In the genomic region with DNA sequence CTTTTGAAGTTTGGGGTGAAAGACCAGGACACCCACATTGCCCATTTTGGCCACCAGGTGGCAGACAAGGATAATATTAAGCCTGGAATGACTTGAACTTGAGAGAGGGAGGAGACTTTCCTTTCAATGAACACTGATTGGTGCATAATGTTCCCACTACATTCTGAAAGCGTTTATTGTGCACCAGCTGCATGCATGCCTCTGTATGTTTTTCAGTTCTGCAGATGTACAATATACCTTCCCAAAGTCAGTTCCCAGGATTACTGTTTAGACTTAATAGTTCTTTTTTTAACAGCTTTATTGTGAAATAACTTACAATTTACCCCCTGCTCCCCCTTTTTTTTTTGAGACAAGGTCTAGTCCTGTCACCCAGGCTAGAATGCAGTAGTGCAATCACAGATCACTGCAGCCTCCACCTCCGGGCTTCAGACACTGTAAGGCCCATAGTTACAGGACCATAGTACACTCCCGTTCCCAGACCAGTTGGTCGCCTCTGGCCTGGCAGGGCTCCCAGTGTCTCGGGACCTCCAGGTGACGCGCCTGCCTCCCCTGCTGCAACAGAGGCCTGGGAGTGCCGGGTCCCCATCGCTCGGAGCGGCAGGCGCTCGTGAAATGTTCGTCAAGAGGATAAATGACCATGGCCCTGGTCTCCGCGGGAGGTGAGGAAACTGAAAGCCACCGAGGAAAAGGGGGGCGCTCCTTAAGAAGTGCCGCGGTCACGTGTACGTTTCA, we compare ENCODE assay signal across 1 cellular context.
A peak's percentile ranks its signal among the peaks of the same experiment; 100 is the strongest.
TF ChIP-seq lines count a peak whose summit lies in the region.

No MANE protein-coding gene starts in this region.

TF ChIP-seq in K562, 482 proteins besides CTCF, POLR2A, EP300 and RAD21 (continued from another document and continues in another):
- TF ChIP-seq, protein P1, sequence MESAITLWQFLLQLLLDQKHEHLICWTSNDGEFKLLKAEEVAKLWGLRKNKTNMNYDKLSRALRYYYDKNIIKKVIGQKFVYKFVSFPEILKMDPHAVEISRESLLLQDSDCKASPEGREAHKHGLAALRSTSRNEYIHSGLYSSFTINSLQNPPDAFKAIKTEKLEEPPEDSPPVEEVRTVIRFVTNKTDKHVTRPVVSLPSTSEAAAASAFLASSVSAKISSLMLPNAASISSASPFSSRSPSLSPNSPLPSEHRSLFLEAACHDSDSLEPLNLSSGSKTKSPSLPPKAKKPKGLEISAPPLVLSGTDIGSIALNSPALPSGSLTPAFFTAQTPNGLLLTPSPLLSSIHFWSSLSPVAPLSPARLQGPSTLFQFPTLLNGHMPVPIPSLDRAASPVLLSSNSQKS (CRISPR knock-in tag; IDR thresholded peaks at IDR 0.05) = no peak
- TF ChIP-seq ZBTB7A (IDR thresholded peaks at IDR 0.05; ENCODE audit: borderline replicate concordance, control insufficient read depth, low read depth, low read length) (no peak), ZNF12 (CRISPR knock-in tag; IDR thresholded peaks at IDR 0.05) (no peak), TFAM (CRISPR knock-in tag; conservative IDR thresholded peaks at IDR 0.05) (no peak), TEAD4 (IDR thresholded peaks at IDR 0.05; ENCODE audit: low read length) (0 out of 2 replicates have a peak, but pooled peaks have one; percentile 13), TEAD4 (CRISPR knock-in tag; IDR thresholded peaks at IDR 0.05; ENCODE audit: borderline replicate concordance) (no peak), SIN3A (IDR thresholded peaks at IDR 0.05; ENCODE audit: borderline replicate concordance in 2 of 2, control insufficient read depth in 1 of 2, low read depth in 2 of 2, low read length in 2 of 2) (no peak), ADNP (tag; IDR thresholded peaks at IDR 0.05) (no peak), HMG20A (CRISPR knock-in tag; conservative IDR thresholded peaks at IDR 0.05) (no peak), RBM25 (IDR thresholded peaks at IDR 0.05; ENCODE audit: low read depth, low read length, severe bottlenecking) (peak; percentile 53), SNIP1 (IDR thresholded peaks at IDR 0.05; ENCODE audit: low read depth) (no peak), BHLHE40 (IDR thresholded peaks at IDR 0.05; ENCODE audit: low read length) (no peak), POLR2G (IDR thresholded peaks at IDR 0.05; ENCODE audit: low read depth, low read length) (no peak; the same call in 1 of the 2 replicates), NFYB (IDR thresholded peaks at IDR 0.05; ENCODE audit: extremely low read depth, insufficient read length) (peak; percentile 72), ZNF134 (CRISPR knock-in tag; conservative IDR thresholded peaks at IDR 0.05) (no peak), CHD4 (IDR thresholded peaks at IDR 0.05; ENCODE audit: insufficient read depth, insufficient replicate concordance, low read depth, low read length, poor library complexity, severe bottlenecking) (no peak), FOXJ2 (tag; IDR thresholded peaks at IDR 0.05) (no peak), ZFPM2 (CRISPR knock-in tag; IDR thresholded peaks at IDR 0.05) (no peak), TBL1XR1 (IDR thresholded peaks at IDR 0.05; ENCODE audit: low read length in 2 of 2) (peak in 1 of 2 experiments; percentile 29; a peak in 1 of 4 replicates), ZNF384 (IDR thresholded peaks at IDR 0.05; ENCODE audit: low read depth, low read length) (no peak), MTA1 (IDR thresholded peaks at IDR 0.05; ENCODE audit: borderline replicate concordance) (no peak)
- TF ChIP-seq, protein P2, sequence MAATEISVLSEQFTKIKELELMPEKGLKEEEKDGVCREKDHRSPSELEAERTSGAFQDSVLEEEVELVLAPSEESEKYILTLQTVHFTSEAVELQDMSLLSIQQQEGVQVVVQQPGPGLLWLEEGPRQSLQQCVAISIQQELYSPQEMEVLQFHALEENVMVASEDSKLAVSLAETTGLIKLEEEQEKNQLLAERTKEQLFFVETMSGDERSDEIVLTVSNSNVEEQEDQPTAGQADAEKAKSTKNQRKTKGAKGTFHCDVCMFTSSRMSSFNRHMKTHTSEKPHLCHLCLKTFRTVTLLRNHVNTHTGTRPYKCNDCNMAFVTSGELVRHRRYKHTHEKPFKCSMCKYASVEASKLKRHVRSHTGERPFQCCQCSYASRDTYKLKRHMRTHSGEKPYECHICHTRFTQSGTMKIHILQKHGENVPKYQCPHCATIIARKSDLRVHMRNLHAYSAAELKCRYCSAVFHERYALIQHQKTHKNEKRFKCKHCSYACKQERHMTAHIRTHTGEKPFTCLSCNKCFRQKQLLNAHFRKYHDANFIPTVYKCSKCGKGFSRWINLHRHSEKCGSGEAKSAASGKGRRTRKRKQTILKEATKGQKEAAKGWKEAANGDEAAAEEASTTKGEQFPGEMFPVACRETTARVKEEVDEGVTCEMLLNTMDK (IDR thresholded peaks at IDR 0.05; ENCODE audit: borderline replicate concordance, insufficient read depth, low read depth, low read length, poor library complexity, severe bottlenecking) = peak; percentile 39
- TF ChIP-seq, protein P3, sequence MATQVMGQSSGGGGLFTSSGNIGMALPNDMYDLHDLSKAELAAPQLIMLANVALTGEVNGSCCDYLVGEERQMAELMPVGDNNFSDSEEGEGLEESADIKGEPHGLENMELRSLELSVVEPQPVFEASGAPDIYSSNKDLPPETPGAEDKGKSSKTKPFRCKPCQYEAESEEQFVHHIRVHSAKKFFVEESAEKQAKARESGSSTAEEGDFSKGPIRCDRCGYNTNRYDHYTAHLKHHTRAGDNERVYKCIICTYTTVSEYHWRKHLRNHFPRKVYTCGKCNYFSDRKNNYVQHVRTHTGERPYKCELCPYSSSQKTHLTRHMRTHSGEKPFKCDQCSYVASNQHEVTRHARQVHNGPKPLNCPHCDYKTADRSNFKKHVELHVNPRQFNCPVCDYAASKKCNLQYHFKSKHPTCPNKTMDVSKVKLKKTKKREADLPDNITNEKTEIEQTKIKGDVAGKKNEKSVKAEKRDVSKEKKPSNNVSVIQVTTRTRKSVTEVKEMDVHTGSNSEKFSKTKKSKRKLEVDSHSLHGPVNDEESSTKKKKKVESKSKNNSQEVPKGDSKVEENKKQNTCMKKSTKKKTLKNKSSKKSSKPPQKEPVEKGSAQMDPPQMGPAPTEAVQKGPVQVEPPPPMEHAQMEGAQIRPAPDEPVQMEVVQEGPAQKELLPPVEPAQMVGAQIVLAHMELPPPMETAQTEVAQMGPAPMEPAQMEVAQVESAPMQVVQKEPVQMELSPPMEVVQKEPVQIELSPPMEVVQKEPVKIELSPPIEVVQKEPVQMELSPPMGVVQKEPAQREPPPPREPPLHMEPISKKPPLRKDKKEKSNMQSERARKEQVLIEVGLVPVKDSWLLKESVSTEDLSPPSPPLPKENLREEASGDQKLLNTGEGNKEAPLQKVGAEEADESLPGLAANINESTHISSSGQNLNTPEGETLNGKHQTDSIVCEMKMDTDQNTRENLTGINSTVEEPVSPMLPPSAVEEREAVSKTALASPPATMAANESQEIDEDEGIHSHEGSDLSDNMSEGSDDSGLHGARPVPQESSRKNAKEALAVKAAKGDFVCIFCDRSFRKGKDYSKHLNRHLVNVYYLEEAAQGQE (CRISPR knock-in tag; IDR thresholded peaks at IDR 0.05; ENCODE audit: low read depth) = no peak
- TF ChIP-seq, protein P4, sequence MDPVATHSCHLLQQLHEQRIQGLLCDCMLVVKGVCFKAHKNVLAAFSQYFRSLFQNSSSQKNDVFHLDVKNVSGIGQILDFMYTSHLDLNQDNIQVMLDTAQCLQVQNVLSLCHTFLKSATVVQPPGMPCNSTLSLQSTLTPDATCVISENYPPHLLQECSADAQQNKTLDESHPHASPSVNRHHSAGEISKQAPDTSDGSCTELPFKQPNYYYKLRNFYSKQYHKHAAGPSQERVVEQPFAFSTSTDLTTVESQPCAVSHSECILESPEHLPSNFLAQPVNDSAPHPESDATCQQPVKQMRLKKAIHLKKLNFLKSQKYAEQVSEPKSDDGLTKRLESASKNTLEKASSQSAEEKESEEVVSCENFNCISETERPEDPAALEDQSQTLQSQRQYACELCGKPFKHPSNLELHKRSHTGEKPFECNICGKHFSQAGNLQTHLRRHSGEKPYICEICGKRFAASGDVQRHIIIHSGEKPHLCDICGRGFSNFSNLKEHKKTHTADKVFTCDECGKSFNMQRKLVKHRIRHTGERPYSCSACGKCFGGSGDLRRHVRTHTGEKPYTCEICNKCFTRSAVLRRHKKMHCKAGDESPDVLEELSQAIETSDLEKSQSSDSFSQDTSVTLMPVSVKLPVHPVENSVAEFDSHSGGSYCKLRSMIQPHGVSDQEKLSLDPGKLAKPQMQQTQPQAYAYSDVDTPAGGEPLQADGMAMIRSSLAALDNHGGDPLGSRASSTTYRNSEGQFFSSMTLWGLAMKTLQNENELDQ (CRISPR knock-in tag; IDR thresholded peaks at IDR 0.05; ENCODE audit: borderline replicate concordance) = no peak
- TF ChIP-seq, protein P5, sequence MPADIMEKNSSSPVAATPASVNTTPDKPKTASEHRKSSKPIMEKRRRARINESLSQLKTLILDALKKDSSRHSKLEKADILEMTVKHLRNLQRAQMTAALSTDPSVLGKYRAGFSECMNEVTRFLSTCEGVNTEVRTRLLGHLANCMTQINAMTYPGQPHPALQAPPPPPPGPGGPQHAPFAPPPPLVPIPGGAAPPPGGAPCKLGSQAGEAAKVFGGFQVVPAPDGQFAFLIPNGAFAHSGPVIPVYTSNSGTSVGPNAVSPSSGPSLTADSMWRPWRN (IDR thresholded peaks at IDR 0.05; ENCODE audit: low read depth) = no peak
- TF ChIP-seq, protein P6, sequence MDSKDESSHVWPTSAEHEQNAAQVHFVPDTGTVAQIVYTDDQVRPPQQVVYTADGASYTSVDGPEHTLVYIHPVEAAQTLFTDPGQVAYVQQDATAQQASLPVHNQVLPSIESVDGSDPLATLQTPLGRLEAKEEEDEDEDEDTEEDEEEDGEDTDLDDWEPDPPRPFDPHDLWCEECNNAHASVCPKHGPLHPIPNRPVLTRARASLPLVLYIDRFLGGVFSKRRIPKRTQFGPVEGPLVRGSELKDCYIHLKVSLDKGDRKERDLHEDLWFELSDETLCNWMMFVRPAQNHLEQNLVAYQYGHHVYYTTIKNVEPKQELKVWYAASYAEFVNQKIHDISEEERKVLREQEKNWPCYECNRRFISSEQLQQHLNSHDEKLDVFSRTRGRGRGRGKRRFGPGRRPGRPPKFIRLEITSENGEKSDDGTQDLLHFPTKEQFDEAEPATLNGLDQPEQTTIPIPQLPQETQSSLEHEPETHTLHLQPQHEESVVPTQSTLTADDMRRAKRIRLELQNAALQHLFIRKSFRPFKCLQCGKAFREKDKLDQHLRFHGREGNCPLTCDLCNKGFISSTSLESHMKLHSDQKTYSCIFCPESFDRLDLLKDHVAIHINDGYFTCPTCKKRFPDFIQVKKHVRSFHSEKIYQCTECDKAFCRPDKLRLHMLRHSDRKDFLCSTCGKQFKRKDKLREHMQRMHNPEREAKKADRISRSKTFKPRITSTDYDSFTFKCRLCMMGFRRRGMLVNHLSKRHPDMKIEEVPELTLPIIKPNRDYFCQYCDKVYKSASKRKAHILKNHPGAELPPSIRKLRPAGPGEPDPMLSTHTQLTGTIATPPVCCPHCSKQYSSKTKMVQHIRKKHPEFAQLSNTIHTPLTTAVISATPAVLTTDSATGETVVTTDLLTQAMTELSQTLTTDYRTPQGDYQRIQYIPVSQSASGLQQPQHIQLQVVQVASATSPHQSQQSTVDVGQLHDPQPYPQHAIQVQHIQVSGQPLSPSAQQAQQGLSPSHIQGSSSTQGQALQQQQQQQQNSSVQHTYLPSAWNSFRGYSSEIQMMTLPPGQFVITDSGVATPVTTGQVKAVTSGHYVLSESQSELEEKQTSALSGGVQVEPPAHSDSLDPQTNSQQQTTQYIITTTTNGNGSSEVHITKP (IDR thresholded peaks at IDR 0.05; ENCODE audit: partially characterized antibody) = peak; percentile 55
- TF ChIP-seq, protein P7, sequence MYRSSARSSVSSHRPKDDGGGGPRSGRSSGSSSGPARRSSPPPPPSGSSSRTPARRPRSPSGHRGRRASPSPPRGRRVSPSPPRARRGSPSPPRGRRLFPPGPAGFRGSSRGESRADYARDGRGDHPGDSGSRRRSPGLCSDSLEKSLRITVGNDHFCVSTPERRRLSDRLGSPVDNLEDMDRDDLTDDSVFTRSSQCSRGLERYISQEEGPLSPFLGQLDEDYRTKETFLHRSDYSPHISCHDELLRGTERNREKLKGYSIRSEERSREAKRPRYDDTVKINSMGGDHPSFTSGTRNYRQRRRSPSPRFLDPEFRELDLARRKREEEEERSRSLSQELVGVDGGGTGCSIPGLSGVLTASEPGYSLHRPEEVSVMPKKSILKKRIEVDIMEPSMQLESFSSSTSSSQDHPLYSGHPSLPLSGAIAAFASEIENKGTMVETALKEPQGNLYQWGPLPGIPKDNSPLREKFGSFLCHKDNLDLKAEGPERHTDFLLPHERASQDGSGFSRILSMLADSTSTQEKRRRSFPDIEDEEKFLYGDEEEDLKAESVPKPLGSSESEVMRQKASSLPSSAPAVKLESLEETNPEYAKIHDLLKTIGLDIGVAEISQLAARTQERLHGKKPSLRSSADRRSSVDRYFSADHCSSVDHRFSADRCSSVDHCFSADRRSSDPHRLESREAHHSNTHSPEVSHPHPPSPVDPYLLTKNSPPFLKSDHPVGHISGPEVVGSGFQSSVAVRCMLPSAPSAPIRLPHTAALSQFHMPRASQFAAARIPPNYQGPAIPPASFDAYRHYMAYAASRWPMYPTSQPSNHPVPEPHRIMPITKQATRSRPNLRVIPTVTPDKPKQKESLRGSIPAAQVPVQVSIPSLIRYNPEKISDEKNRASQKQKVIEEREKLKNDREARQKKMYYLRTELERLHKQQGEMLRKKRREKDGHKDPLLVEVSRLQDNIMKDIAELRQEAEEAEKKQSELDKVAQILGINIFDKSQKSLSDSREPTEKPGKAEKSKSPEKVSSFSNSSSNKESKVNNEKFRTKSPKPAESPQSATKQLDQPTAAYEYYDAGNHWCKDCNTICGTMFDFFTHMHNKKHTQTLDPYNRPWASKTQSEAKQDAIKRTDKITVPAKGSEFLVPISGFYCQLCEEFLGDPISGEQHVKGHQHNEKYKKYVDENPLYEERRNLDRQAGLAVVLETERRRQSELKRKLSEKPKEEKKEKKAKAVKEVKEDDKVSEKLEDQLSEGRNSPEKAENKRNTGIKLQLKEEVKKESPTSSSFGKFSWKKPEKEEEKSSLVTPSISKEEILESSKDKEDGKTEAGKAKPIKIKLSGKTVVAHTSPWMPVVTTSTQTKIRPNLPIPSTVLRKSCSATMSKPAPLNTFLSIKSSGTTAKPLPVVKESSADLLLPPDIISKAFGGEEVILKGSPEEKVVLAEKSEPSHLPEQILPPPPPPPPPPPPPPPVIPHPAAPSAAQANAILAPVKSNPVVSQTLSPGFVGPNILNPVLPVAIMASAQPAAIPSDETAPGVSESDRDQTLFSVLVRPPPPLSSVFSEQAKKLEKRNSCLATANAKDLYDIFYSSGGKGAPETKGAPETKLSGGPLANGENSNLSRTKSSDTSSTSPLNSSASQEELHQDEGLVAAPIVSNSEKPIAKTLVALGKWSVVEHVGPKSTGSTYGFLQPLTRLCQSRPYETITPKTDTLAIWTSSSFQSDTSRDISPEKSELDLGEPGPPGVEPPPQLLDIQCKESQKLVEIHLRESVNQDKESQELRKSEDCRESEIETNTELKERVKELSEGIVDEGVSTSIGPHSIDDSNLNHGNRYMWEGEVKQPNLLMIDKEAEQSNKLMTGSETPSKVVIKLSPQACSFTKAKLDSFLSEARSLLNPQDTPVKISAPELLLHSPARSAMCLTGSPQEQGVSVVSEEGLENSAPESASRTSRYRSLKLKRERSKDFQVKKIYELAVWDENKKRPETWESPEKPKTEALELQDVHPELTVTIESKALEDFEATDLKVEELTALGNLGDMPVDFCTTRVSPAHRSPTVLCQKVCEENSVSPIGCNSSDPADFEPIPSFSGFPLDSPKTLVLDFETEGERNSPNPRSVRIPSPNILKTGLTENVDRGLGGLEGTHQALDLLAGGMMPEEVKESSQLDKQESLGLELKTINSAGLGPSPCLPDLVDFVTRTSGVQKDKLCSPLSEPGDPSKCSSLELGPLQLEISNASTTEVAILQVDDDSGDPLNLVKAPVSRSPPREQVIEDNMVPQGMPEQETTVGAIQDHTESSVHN (IDR thresholded peaks at IDR 0.05; ENCODE audit: borderline replicate concordance in 1 of 2, low read depth in 1 of 2) = no peak
